15 cellular contexts compared by ENCODE assay signal in genomic region chr4:87036713-87037112, GRCh38.
A peak's percentile ranks its signal among the peaks of the same experiment; 100 is the strongest.
DNase-seq lines count a peak whose midpoint lies in the region; ATAC-seq and TF ChIP-seq lines count a peak whose summit lies in the region.
"Had no signal": no experiment of that assay in that cellular context is flagged by ENCODE, and none has a peak within 500 bp of the region (broad histone marks: within the 10 kb centered on the region; RNA-seq: fewer than 3 reads in every experiment).

No MANE protein-coding gene starts in this region.

- DNase-seq in dorsolateral prefrontal cortex (no peak), neural crest cell (ENCODE audit: low read depth, low spot score) (no peak), thyroid gland (peak; percentile 38 to 46), amniotic stem cell (lab: John Stamatoyannopoulos, UW) (no peak), DMS53 treated with DMSO at 0.1 percent for 48 hours (lab: John Stamatoyannopoulos, UW; ENCODE audit: unreplicated experiment) (no peak)
- DNase-seq: activated gamma-delta T cell; head of caudate nucleus; posterior cingulate gyrus; SIG-M5; stimulated activated CD4-positive, alpha-beta T cell treated with anti-CD3 and anti-CD28 coated beads, Interleukin-15, amount 100 ng/mL, for 24 hours; stimulated activated naive CD8-positive, alpha-beta T cell treated with anti-CD3 and anti-CD28 coated beads, Interleukin-15, amount 100 ng/mL, for 72 hours had no signal

- no peaks in the 10 kb centered on the region for H3K36me3 ChIP-seq in thyroid gland
- H3K36me3 ChIP-seq: HAP-1 had no signal

- H3K9me3 ChIP-seq in thyroid gland: no peaks in the 10 kb centered on the region
- H3K9me3 ChIP-seq: HAP-1 had no signal

- H3K4me3 ChIP-seq in dorsolateral prefrontal cortex: no peak overlapping the region
- no peak overlapping the region for H3K4me3 ChIP-seq in thyroid gland (replicated peaks in 1 of 3)
- H3K4me3 ChIP-seq: HAP-1 had no signal

- no peak for TF ChIP-seq POLR2A in thyroid gland (IDR thresholded peaks at IDR 0.05)

- peak overlapping the region; percentile 43 for H3K4me3 Mint-ChIP-seq in neural crest cell
- H3K4me3 Mint-ChIP-seq: stimulated activated naive CD8-positive, alpha-beta T cell treated with anti-CD3 and anti-CD28 coated beads, Interleukin-15, amount 100 ng/mL, for 72 hours; T-helper 2 cell treated with Interferon-gamma antibody and Interleukin-4, amounts not matched to agents 5 μg/mL and 100 μg/mL, for 36 hours had no signal

- H3K27ac ChIP-seq in VCaP (peak overlapping the region; percentile 50; the same call in 1 of the 2 replicates), dorsolateral prefrontal cortex (peak overlapping the region in 52 of 59 donors; percentile 6 to 92 (median 81)), thyroid gland (peak overlapping the region; percentile 89 to 93 (median 89))

- H3K9me3 Mint-ChIP-seq in neural crest cell: no peaks in the 10 kb centered on the region
- H3K9me3 Mint-ChIP-seq: stimulated activated naive CD8-positive, alpha-beta T cell treated with anti-CD3 and anti-CD28 coated beads, Interleukin-15, amount 100 ng/mL, for 72 hours; T-helper 2 cell treated with Interferon-gamma antibody and Interleukin-4, amounts not matched to agents 5 μg/mL and 100 μg/mL, for 36 hours had no signal

- 45 to 50% methylated on average over 4 of the region's 4 CpGs for WGBS in thyroid gland, 2 donors

- H3K27me3 ChIP-seq in dorsolateral prefrontal cortex: no peaks in the 10 kb centered on the region
- no peaks in the 10 kb centered on the region for H3K27me3 ChIP-seq in thyroid gland

- peaks cover 96 to 98% of the 10 kb centered on the region in 2 donors for H3K4me1 ChIP-seq in thyroid gland

- intact Hi-C loops in dorsolateral prefrontal cortex (cut with DNase I) (no loop called here), thyroid gland (cut with DNase I) (no loop called here)

- H3K4me1 Mint-ChIP-seq in neural crest cell: peaks cover 53% of the 10 kb centered on the region

- no peak for ATAC-seq in GM21381 (IDR thresholded peaks at IDR 0.05; ENCODE audit: unreplicated experiment)
- ATAC-seq: stimulated activated naive CD8-positive, alpha-beta T cell treated with anti-CD3 and anti-CD28 coated beads, Interleukin-15, amount 100 ng/mL, for 72 hours had no signal

- TF ChIP-seq CTCF in VCaP (conservative IDR thresholded peaks at IDR 0.05) (no peak), dorsolateral prefrontal cortex (IDR thresholded peaks at IDR 0.05 in 54 of 56, conservative IDR thresholded peaks at IDR 0.05 in 2 of 56; ENCODE audit: low read depth in 1 of 56, partially characterized antibody in 56 of 56) (no peak), neural crest cell (conservative IDR thresholded peaks at IDR 0.05) (no peak), thyroid gland (IDR thresholded peaks at IDR 0.05) (no peak)

- no peak overlapping the region for H3K27ac Mint-ChIP-seq in neural crest cell (ENCODE audit: unreplicated experiment)
- H3K27ac Mint-ChIP-seq: T-helper 2 cell treated with Interferon-gamma antibody and Interleukin-4, amounts not matched to agents 5 μg/mL and 100 μg/mL, for 36 hours had no signal

- H3K27me3 Mint-ChIP-seq in neural crest cell (ENCODE audit: low read depth): no peaks in the 10 kb centered on the region
- H3K27me3 Mint-ChIP-seq: stimulated activated naive CD8-positive, alpha-beta T cell treated with anti-CD3 and anti-CD28 coated beads, Interleukin-15, amount 100 ng/mL, for 72 hours had no signal

- H3K36me3 Mint-ChIP-seq in neural crest cell (ENCODE audit: low read depth): no peaks in the 10 kb centered on the region

Comparison
In these comparisons a context has a peak if more than half of its experiments do, and no peak if none do; other contexts are left out.
1. DNase-seq: peak in thyroid gland (2 of 2); none in dorsolateral prefrontal cortex (0 of 10), neural crest cell (single experiment), amniotic stem cell (single experiment) and DMS53 treated with DMSO at 0.1 percent for 48 hours (single experiment).
2. Peak in every context shown above with its lines, with median percentiles within 50 percentile points of each other: H3K27ac ChIP-seq.